ENCODE assay signal across 1 cellular context in genomic region chr20:50957798-50958732, GRCh38.
A peak's percentile ranks its signal among the peaks of the same experiment; 100 is the strongest.
TF ChIP-seq lines count a peak whose summit lies in the region.

Gene DPM1 (minus strand): TSS chr20:50958532. CDS start chr20:50958523, 9 bp downstream.

TF ChIP-seq in HepG2, 621 proteins besides CTCF, POLR2A, EP300 and RAD21 (continued from another document and continues in another):
- no peak for TF ChIP-seq CREB3 (CRISPR knock-in tag; IDR thresholded peaks at IDR 0.05)
- peak; percentile 82; the same call in 1 of the 2 replicates for TF ChIP-seq ZZZ3 (CRISPR knock-in tag; IDR thresholded peaks at IDR 0.05; ENCODE audit: borderline replicate concordance)
- peak; percentile 90 for TF ChIP-seq TFDP2 (CRISPR knock-in tag; IDR thresholded peaks at IDR 0.05)
- no peak for TF ChIP-seq HNRNPK (IDR thresholded peaks at IDR 0.05; ENCODE audit: low read depth, low read length, poor library complexity, severe bottlenecking)
- no peak for TF ChIP-seq ZNF577 (CRISPR knock-in tag; IDR thresholded peaks at IDR 0.05; ENCODE audit: borderline replicate concordance, low read depth)
- TF ChIP-seq, protein P1, sequence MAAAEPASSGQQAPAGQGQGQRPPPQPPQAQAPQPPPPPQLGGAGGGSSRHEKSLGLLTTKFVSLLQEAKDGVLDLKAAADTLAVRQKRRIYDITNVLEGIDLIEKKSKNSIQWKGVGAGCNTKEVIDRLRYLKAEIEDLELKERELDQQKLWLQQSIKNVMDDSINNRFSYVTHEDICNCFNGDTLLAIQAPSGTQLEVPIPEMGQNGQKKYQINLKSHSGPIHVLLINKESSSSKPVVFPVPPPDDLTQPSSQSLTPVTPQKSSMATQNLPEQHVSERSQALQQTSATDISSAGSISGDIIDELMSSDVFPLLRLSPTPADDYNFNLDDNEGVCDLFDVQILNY (CRISPR knock-in tag; conservative IDR thresholded peaks at IDR 0.05) = peak; percentile 90
- TF ChIP-seq ZNF543 (CRISPR knock-in tag; IDR thresholded peaks at IDR 0.05) = peak; percentile 13; the same call in 1 of the 2 replicates
- no peak; the same call in 1 of the 2 replicates for TF ChIP-seq MTA3 (CRISPR knock-in tag; IDR thresholded peaks at IDR 0.05)
- TF ChIP-seq GMEB2 (CRISPR knock-in tag; IDR thresholded peaks at IDR 0.05; ENCODE audit: low read depth) = no peak
- no peak; the same call in 1 of the 2 replicates for TF ChIP-seq ARNT2 (CRISPR knock-in tag; IDR thresholded peaks at IDR 0.05; ENCODE audit: low read depth)
- TF ChIP-seq ZNF878 (CRISPR knock-in tag; IDR thresholded peaks at IDR 0.05) = no peak
- TF ChIP-seq, protein P2, sequence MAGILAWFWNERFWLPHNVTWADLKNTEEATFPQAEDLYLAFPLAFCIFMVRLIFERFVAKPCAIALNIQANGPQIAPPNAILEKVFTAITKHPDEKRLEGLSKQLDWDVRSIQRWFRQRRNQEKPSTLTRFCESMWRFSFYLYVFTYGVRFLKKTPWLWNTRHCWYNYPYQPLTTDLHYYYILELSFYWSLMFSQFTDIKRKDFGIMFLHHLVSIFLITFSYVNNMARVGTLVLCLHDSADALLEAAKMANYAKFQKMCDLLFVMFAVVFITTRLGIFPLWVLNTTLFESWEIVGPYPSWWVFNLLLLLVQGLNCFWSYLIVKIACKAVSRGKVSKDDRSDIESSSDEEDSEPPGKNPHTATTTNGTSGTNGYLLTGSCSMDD (CRISPR knock-in tag; IDR thresholded peaks at IDR 0.05) = no peak
- TF ChIP-seq BORCS8-MEF2B (CRISPR knock-in tag; IDR thresholded peaks at IDR 0.05) = peak; percentile 73; the same call in 1 of the 2 replicates
- TF ChIP-seq ETV5 (CRISPR knock-in tag; IDR thresholded peaks at IDR 0.05; ENCODE audit: borderline replicate concordance) = peak; percentile 74
- TF ChIP-seq, protein P3, sequence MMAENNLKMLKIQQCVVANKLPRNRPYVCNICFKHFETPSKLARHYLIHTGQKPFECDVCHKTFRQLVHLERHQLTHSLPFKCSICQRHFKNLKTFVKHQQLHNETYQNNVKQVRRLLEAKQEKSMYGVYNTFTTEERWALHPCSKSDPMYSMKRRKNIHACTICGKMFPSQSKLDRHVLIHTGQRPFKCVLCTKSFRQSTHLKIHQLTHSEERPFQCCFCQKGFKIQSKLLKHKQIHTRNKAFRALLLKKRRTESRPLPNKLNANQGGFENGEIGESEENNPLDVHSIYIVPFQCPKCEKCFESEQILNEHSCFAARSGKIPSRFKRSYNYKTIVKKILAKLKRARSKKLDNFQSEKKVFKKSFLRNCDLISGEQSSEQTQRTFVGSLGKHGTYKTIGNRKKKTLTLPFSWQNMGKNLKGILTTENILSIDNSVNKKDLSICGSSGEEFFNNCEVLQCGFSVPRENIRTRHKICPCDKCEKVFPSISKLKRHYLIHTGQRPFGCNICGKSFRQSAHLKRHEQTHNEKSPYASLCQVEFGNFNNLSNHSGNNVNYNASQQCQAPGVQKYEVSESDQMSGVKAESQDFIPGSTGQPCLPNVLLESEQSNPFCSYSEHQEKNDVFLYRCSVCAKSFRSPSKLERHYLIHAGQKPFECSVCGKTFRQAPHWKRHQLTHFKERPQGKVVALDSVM (CRISPR knock-in tag; IDR thresholded peaks at IDR 0.05) = 0 out of 2 replicates have a peak, but pooled peaks have one; percentile 30
- no peak for TF ChIP-seq ZNF777 (CRISPR knock-in tag; IDR thresholded peaks at IDR 0.05)
- no peak; the same call in 1 of the 2 replicates for TF ChIP-seq ZNF432 (CRISPR knock-in tag; IDR thresholded peaks at IDR 0.05; ENCODE audit: borderline replicate concordance)
- TF ChIP-seq TSC22D2 (CRISPR knock-in tag; IDR thresholded peaks at IDR 0.05; ENCODE audit: borderline replicate concordance) = peak; percentile 59
- TF ChIP-seq ZNF891 (CRISPR knock-in tag; IDR thresholded peaks at IDR 0.05) = 0 out of 2 replicates have a peak, but pooled peaks have one; percentile 23
- TF ChIP-seq MBD4 (IDR thresholded peaks at IDR 0.05; ENCODE audit: borderline replicate concordance, low read length) = no peak
- no peak for TF ChIP-seq KDM6A (CRISPR knock-in tag; IDR thresholded peaks at IDR 0.05; ENCODE audit: low read depth)
- TF ChIP-seq MXI1 (IDR thresholded peaks at IDR 0.05; ENCODE audit: borderline replicate concordance, low read depth, low read length) = no peak
- TF ChIP-seq TFDP1 (CRISPR knock-in tag; IDR thresholded peaks at IDR 0.05; ENCODE audit: borderline replicate concordance) = peak; percentile 80; the same call in 1 of the 2 replicates
- peak; percentile 50; the same call in 1 of the 2 replicates for TF ChIP-seq MTA1 (CRISPR knock-in tag; IDR thresholded peaks at IDR 0.05; ENCODE audit: borderline replicate concordance)
- peak; percentile 84; the same call in 1 of the 2 replicates for TF ChIP-seq ZNF30 (CRISPR knock-in tag; IDR thresholded peaks at IDR 0.05)
- TF ChIP-seq DPF2 (CRISPR knock-in tag; IDR thresholded peaks at IDR 0.05; ENCODE audit: borderline replicate concordance, low read depth) = no peak
- no peak for TF ChIP-seq TCF7L2 (IDR thresholded peaks at IDR 0.05; ENCODE audit: low read depth, low read length)
- no peak for TF ChIP-seq REXO4 (CRISPR knock-in tag; IDR thresholded peaks at IDR 0.05; ENCODE audit: borderline replicate concordance)
- peak; percentile 75; the same call in 1 of the 2 replicates for TF ChIP-seq ZBTB49 (CRISPR knock-in tag; IDR thresholded peaks at IDR 0.05; ENCODE audit: borderline replicate concordance)
- 0 out of 2 replicates have a peak, but pooled peaks have one; percentile 5 for TF ChIP-seq GTF3A (CRISPR knock-in tag; conservative IDR thresholded peaks at IDR 0.05)
- TF ChIP-seq PAXIP1 (CRISPR knock-in tag; conservative IDR thresholded peaks at IDR 0.05) = no peak; the same call in 1 of the 2 replicates
- peak; percentile 84 for TF ChIP-seq CREB1 (IDR thresholded peaks at IDR 0.05)
- TF ChIP-seq CREB1 (CRISPR knock-in tag; IDR thresholded peaks at IDR 0.05) = peak; percentile 99
- TF ChIP-seq SALL1 (CRISPR knock-in tag; IDR thresholded peaks at IDR 0.05) = peak; percentile 75; the same call in 1 of the 2 replicates
- TF ChIP-seq ZNF550 (CRISPR knock-in tag; IDR thresholded peaks at IDR 0.05; ENCODE audit: borderline replicate concordance) = peak; percentile 52; the same call in 1 of the 2 replicates
- no peak for TF ChIP-seq PRPF4 (IDR thresholded peaks at IDR 0.05; ENCODE audit: low read depth, low read length, poor library complexity, severe bottlenecking)
- peak; percentile 97 for TF ChIP-seq PHF8 (CRISPR knock-in tag; IDR thresholded peaks at IDR 0.05)
- peak; percentile 74; the same call in 1 of the 2 replicates for TF ChIP-seq ZNF205 (CRISPR knock-in tag; IDR thresholded peaks at IDR 0.05)
- no peak; the same call in 1 of the 2 replicates for TF ChIP-seq HOXA5 (CRISPR knock-in tag; IDR thresholded peaks at IDR 0.05)
- no peak for TF ChIP-seq ZFP41 (CRISPR knock-in tag; IDR thresholded peaks at IDR 0.05; ENCODE audit: borderline replicate concordance)
- peak; percentile 92 for TF ChIP-seq RBM39 (IDR thresholded peaks at IDR 0.05; ENCODE audit: low read depth, low read length, poor library complexity, severe bottlenecking)
- TF ChIP-seq, protein P4, sequence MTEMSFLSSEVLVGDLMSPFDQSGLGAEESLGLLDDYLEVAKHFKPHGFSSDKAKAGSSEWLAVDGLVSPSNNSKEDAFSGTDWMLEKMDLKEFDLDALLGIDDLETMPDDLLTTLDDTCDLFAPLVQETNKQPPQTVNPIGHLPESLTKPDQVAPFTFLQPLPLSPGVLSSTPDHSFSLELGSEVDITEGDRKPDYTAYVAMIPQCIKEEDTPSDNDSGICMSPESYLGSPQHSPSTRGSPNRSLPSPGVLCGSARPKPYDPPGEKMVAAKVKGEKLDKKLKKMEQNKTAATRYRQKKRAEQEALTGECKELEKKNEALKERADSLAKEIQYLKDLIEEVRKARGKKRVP (CRISPR knock-in tag; IDR thresholded peaks at IDR 0.05) = no peak
- no peak; the same call in 1 of the 2 replicates for TF ChIP-seq NAIF1 (CRISPR knock-in tag; IDR thresholded peaks at IDR 0.05; ENCODE audit: borderline replicate concordance)
- TF ChIP-seq TRIM24 (CRISPR knock-in tag; IDR thresholded peaks at IDR 0.05) = no peak
- TF ChIP-seq SMARCC2 (IDR thresholded peaks at IDR 0.05) = no peak
- no peak for TF ChIP-seq ZNF841 (CRISPR knock-in tag; IDR thresholded peaks at IDR 0.05; ENCODE audit: borderline replicate concordance)
- no peak for TF ChIP-seq ATF7-NPFF (CRISPR knock-in tag; IDR thresholded peaks at IDR 0.05; ENCODE audit: low read depth)
- TF ChIP-seq BHLHE40 (IDR thresholded peaks at IDR 0.05; ENCODE audit: low read length) = peak; percentile 99
- TF ChIP-seq ZFP37 (CRISPR knock-in tag; IDR thresholded peaks at IDR 0.05; ENCODE audit: borderline replicate concordance) = 0 out of 2 replicates have a peak, but pooled peaks have one; percentile 20
- TF ChIP-seq SIN3B (IDR thresholded peaks at IDR 0.05; ENCODE audit: low read length) = peak; percentile 81
- 0 out of 2 replicates have a peak, but pooled peaks have one; percentile 7 for TF ChIP-seq SIX1 (CRISPR knock-in tag; IDR thresholded peaks at IDR 0.05; ENCODE audit: borderline replicate concordance)
- peak; percentile 51 for TF ChIP-seq XRCC5 (optimal IDR thresholded peaks at IDR 0.05; ENCODE audit: low read length)
- TF ChIP-seq JDP2 (CRISPR knock-in tag; IDR thresholded peaks at IDR 0.05; ENCODE audit: borderline replicate concordance) = no peak
- TF ChIP-seq ZNF546 (CRISPR knock-in tag; conservative IDR thresholded peaks at IDR 0.05) = no peak
